Comparison of ENCODE assay signal across 32 cellular contexts in genomic region chr4:10811992-10812391, GRCh38.
"Had no signal": no experiment of that assay in that cellular context is flagged by ENCODE, and none has a peak within 500 bp of the region (broad histone marks: within the 10 kb centered on the region; RNA-seq: fewer than 3 reads in every experiment).

No MANE protein-coding gene starts in this region.

- H3K4me3 ChIP-seq: adrenal gland, body of pancreas, breast epithelium, Peyer's patch, SJSA1 had no signal

- H3K27me3 Mint-ChIP-seq: activated CD4-positive, alpha-beta T cell treated with anti-CD3 and anti-CD28 coated beads for 36 hours had no signal

- H3K4me2 ChIP-seq: KMS-11, SK-N-SH had no signal

- H3K27me3 ChIP-seq: adrenal gland, body of pancreas, breast epithelium, Peyer's patch, SJSA1 had no signal

- H3K4me1 ChIP-seq: adrenal gland, body of pancreas, breast epithelium, Peyer's patch, SJSA1 had no signal

- H3K36me3 ChIP-seq: adrenal gland, breast epithelium, Peyer's patch, SJSA1 had no signal

- H3K27ac Mint-ChIP-seq: activated CD4-positive, alpha-beta memory T cell treated with anti-CD3 and anti-CD28 coated beads for 36 hours; activated CD4-positive, alpha-beta T cell treated with anti-CD3 and anti-CD28 coated beads for 36 hours; activated naive CD4-positive, alpha-beta T cell treated with anti-CD3 and anti-CD28 coated beads for 36 hours; activated naive CD4-positive, alpha-beta T cell treated with anti-CD3 and anti-CD28 coated beads, Interleukin-2, amount 50 U/mL, for 72 hours; activated T-helper 1 cell treated with anti-CD3 and anti-CD28 coated beads, Interleukin-12 subunit alpha, Interleukin-12 subunit beta, Interleukin-2, Interleukin-4 antibody, amounts not matched to agents 30 ng/mL and 10 ng/mL and 1 ng/mL, durations not matched to agents 14 hours and 24 hours and 36 hours; T-helper 1 cell treated with Interleukin-12 subunit alpha and Interleukin-12 subunit beta and Interleukin-4 antibody, amounts not matched to agents 30 μg/mL and 1 μg/mL, for 36 hours; T-helper 2 cell treated with Interferon-gamma antibody and Interleukin-4, amounts not matched to agents 5 μg/mL and 100 μg/mL, for 36 hours; WTC11 had no signal

- H3K27ac ChIP-seq: adrenal gland, body of pancreas, breast epithelium, KMS-11, Peyer's patch, SJSA1 had no signal

- H3K9me2 ChIP-seq: SK-N-SH had no signal

- H3K4me1 Mint-ChIP-seq: activated CD4-positive, alpha-beta T cell treated with anti-CD3 and anti-CD28 coated beads for 36 hours; WTC11 had no signal

- DNase-seq: activated CD4-positive, alpha-beta memory T cell treated with anti-CD3 and anti-CD28 coated beads for 36 hours; activated CD4-positive, alpha-beta T cell treated with anti-CD3 and anti-CD28 coated beads for 36 hours; activated CD4-positive, alpha-beta T cell treated with anti-CD3 and anti-CD28 coated beads, Interleukin-2, amount 50 U/mL, for 1 hour; activated CD8-positive, alpha-beta memory T cell treated with anti-CD3 and anti-CD28 coated beads, Interleukin-2, amount 50 U/mL, for 4 hours; activated gamma-delta T cell treated with Interleukin-2 at 50 U/mL for 16 hours; activated naive CD4-positive, alpha-beta T cell treated with anti-CD3 and anti-CD28 coated beads for 36 hours; activated T-cell treated with anti-CD3 and anti-CD28 coated beads for 4 hours; activated T-cell treated with anti-CD3 and anti-CD28 coated beads, Interleukin-2, amount 50 U/mL, for 4 hours; adrenal gland; body of pancreas; NCI-H1105; NCI-H1417 treated with DMSO at 0.1 percent for 48 hours; NCI-H187 treated with DMSO at 0.1 percent for 48 hours; NCI-H2081; NCI-H510A; NCI-H526; NCI-H748 treated with DMSO at 0.1 percent for 48 hours; NK-92 treated with Interleukin-12 subunit alpha and Interleukin-12 subunit beta, amount 100 ng/mL, for 24 hours; PC-3; Peyer's patch; RPMI8226; SHP77 treated with DMSO at 0.1 percent for 48 hours; SK-N-SH had no signal

- ATAC-seq: activated CD4-positive, alpha-beta T cell treated with anti-CD3 and anti-CD28 coated beads for 36 hours; activated CD4-positive, CD25-positive, alpha-beta regulatory T cell treated with anti-CD3 and anti-CD28 coated beads, Interleukin-2, amount 50 U/mL, for 24 hours; activated naive CD4-positive, alpha-beta T cell treated with anti-CD3 and anti-CD28 coated beads, Interleukin-2, amount 50 U/mL, for 72 hours; activated T-cell treated with anti-CD3 and anti-CD28 coated beads, Interleukin-2, amount 50 U/mL, for 4 hours; body of pancreas; PC-3; WTC11 had no signal

- H3K4me3 Mint-ChIP-seq: activated CD4-positive, alpha-beta memory T cell treated with anti-CD3 and anti-CD28 coated beads for 36 hours; activated CD4-positive, alpha-beta T cell treated with anti-CD3 and anti-CD28 coated beads for 36 hours; activated naive CD4-positive, alpha-beta T cell treated with anti-CD3 and anti-CD28 coated beads for 36 hours; activated T-cell treated with anti-CD3 and anti-CD28 coated beads, Interleukin-2, amount 50 U/mL, for 4 hours; activated T-helper 1 cell treated with anti-CD3 and anti-CD28 coated beads, Interleukin-12 subunit alpha, Interleukin-12 subunit beta, Interleukin-2, Interleukin-4 antibody, amounts not matched to agents 30 ng/mL and 10 ng/mL and 1 ng/mL, durations not matched to agents 14 hours and 24 hours and 36 hours; T-helper 1 cell treated with Interleukin-12 subunit alpha and Interleukin-12 subunit beta and Interleukin-4 antibody, amounts not matched to agents 30 μg/mL and 1 μg/mL, for 36 hours; T-helper 2 cell treated with Interferon-gamma antibody and Interleukin-4, amounts not matched to agents 5 μg/mL and 100 μg/mL, for 36 hours; WTC11 had no signal

- H3K36me3 Mint-ChIP-seq: activated CD4-positive, alpha-beta memory T cell treated with anti-CD3 and anti-CD28 coated beads for 36 hours had no signal
